17 cellular contexts compared by ENCODE assay signal in the genomic region with DNA sequence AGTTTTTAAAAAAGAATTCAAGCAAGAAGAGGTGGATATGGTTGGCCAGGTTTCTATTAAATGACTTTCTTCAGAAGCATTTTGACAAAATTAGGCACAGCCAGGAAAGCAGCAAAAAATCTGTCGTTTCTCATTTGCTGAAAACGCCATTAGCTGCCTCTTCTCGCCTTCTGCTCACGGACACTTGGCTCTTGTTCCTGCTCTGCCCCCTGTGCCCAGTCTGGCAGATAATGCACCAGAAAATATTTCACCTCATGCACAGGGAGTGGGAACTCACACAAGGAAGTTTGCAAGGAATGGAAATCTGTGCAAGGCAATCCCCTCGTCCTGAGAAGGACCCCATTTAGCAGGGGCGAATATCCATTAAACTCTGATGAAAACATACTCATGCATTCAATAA.
"Had no signal": no experiment of that assay in that cellular context is flagged by ENCODE, and none has a peak within 500 bp of the region (broad histone marks: within the 10 kb centered on the region; RNA-seq: fewer than 3 reads in every experiment).

No MANE protein-coding gene starts in this region.

- ATAC-seq: left cardiac atrium; left lung; lower lobe of right lung; naive thymus-derived CD8-positive, alpha-beta T cell; psoas muscle; right cardiac atrium; sciatic nerve; stimulated activated naive B cell treated with anti-CD40 and anti-IgM and Interleukin-4, amounts not matched to agents 10 μg/mL and 1 μg/mL and 100 μg/mL, for 72 hours had no signal

- DNase-seq: islet precursor cell; left cardiac atrium; left lung; lower lobe of right lung; mammary epithelial cell; mesenchymal stem cell; naive thymus-derived CD8-positive, alpha-beta T cell; occipital lobe; psoas muscle; right cardiac atrium; stimulated activated CD4-positive, alpha-beta T cell treated with anti-CD3 and anti-CD28 coated beads, Interleukin-12 subunit alpha, Interleukin-12 subunit beta, amount 100 ng/mL, for 4 hours; stimulated activated CD4-positive, alpha-beta T cell treated with anti-CD3 and anti-CD28 coated beads, Interleukin-15, amount 100 ng/mL, for 24 hours; stimulated activated CD4-positive, alpha-beta T cell treated with anti-CD3 and anti-CD28 coated beads, Interleukin-2, amount 100 ng/mL, for 24 hours; stimulated activated CD4-positive, alpha-beta T cell treated with anti-CD3 and anti-CD28 coated beads, Interleukin-4, amount 100 ng/mL, for 1 hour; stimulated activated naive B cell treated with anti-CD40 and anti-IgM and Interleukin-4, amounts not matched to agents 10 μg/mL and 1 μg/mL and 100 μg/mL, for 72 hours; uterus had no signal
